Comparison of ENCODE assay signal across 12 cellular contexts in the genomic region with DNA sequence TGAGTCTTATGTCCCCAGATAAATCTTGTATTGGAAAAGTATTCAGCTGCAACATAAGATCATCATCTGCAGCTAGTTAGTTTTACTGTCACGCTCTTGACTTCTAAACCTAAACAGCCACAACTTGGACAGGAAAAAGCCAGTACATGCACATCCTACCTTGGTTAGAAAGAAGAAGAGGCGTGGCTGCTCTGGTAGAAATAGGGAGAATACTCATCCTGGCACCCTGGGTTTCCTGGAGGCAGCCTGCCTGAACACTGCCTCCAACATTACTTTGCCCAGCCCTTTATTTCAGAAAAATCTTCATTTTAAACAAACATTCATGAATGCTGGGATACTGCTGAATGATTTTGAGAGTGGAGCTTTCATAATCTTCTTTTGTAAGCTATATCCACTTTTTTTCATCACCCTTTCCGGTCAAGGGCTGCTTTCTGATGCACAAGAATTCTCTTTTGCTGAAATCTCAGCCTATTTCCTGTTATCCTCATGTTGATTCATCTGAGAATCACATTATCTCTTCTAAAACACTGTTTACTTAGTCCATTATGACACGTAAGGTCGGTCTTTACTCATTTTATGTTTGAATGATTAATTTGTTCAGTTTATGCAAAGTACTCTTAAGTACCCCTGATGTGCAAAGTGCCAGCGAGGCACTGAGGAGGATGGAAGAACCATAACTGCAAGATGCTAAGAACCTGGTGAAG. TPM values are rescaled to one million over a fixed set of nuclear protein-coding genes. Genes with fewer than 3 reads are reported as not detected.
A peak's percentile ranks its signal among the peaks of the same experiment; 100 is the strongest.
DNase-seq lines count a peak whose midpoint lies in the region; ATAC-seq and TF ChIP-seq lines count a peak whose summit lies in the region.
"Had no signal": no experiment of that assay in that cellular context is flagged by ENCODE, and none has a peak within 500 bp of the region (broad histone marks: within the 10 kb centered on the region; RNA-seq: fewer than 3 reads in every experiment).

No MANE protein-coding gene starts in this region.

- H3K4me2 ChIP-seq in mesenchymal stem cell (ENCODE audit: low read length, poor library complexity, severe bottlenecking), result no peak overlapping the region

- TF ChIP-seq CTCF in cardiac muscle cell (IDR thresholded peaks at IDR 0.05; ENCODE audit: low read depth, low read length) (no peak), upper lobe of left lung (IDR thresholded peaks at IDR 0.05) (no peak)

- H2BK120ac ChIP-seq in mesenchymal stem cell (ENCODE audit: low read depth, low read length), result peak overlapping the region; percentile 80

- H3K27me3 ChIP-seq in cardiac muscle cell, result no peaks in the 10 kb centered on the region
- no peaks in the 10 kb centered on the region for H3K27me3 ChIP-seq in mesenchymal stem cell (ENCODE audit: control insufficient read depth in 1 of 2, insufficient read depth in 1 of 2, low read length in 2 of 2)
- no peaks in the 10 kb centered on the region for H3K27me3 ChIP-seq in upper lobe of left lung

- peak overlapping the region; percentile 21 for H2BK5ac ChIP-seq in mesenchymal stem cell (ENCODE audit: low read depth, low read length, poor library complexity, severe bottlenecking)

- DNase-seq in cardiac muscle cell (ENCODE audit: low read depth in 1 of 2, low spot score in 1 of 2), result peak in 1 of 2 donors; percentile 63
- no peak for DNase-seq in Right ventricle myocardium inferior (ENCODE audit: missing footprints)
- peak; percentile 49 for DNase-seq in dedifferentiated amniotic fluid mesenchymal stem cell (ENCODE audit: extremely low spot score)
- peak; percentile 78 for DNase-seq in mesenchymal stem cell
- DNase-seq in upper lobe of left lung, result no peak
- no peak for DNase-seq in NAMALWA (ENCODE audit: low spot score)
- DNase-seq in NCI-H1092 (lab: John Stamatoyannopoulos, UW), result no peak
- no peak for DNase-seq in DMS53 treated with DMSO at 0.1 percent for 48 hours (lab: John Stamatoyannopoulos, UW; ENCODE audit: unreplicated experiment)
- DNase-seq: activated CD8-positive, alpha-beta memory T cell treated with anti-CD3 and anti-CD28 coated beads, Interleukin-2, amount 50 U/mL, for 4 hours; NCI-H510A; T-helper 17 cell had no signal

- 20% methylated on average over 6 of the region's 6 CpGs for WGBS in mesenchymal stem cell
- WGBS in upper lobe of left lung, 2 donors, result 57 to 62% methylated on average over 6 of the region's 6 CpGs

- H2BK12ac ChIP-seq in mesenchymal stem cell (ENCODE audit: low read length in 2 of 2), result peak overlapping the region; percentile 24 to 98

- H3K27ac ChIP-seq in cardiac muscle cell, result peak overlapping the region; percentile 71
- peak overlapping the region; percentile 85 for H3K27ac ChIP-seq in mesenchymal stem cell (ENCODE audit: low read length, poor library complexity, severe bottlenecking)
- peak overlapping the region; percentile 6 to 70 (median 40) for H3K27ac ChIP-seq in upper lobe of left lung
- H3K27ac ChIP-seq: thoracic aorta had no signal

- peak overlapping the region; percentile 77 for H4K91ac ChIP-seq in mesenchymal stem cell (ENCODE audit: low read length)

- H2AFZ ChIP-seq in mesenchymal stem cell (ENCODE audit: low read depth, low read length), result no peak overlapping the region

- peak overlapping the region; percentile 57 to 64 for H3K4ac ChIP-seq in mesenchymal stem cell (ENCODE audit: low read depth in 1 of 2, low read length in 2 of 2)

- H3K4me3 ChIP-seq in cardiac muscle cell, result no peak overlapping the region
- peak overlapping the region in 1 of 2 experiments; percentile 61 for H3K4me3 ChIP-seq in mesenchymal stem cell (ENCODE audit: insufficient read depth in 1 of 2, low read depth in 1 of 2, low read length in 2 of 2)
- no peak overlapping the region for H3K4me3 ChIP-seq in upper lobe of left lung
- H3K4me3 ChIP-seq: thoracic aorta had no signal

- TF ChIP-seq POLR2A in upper lobe of left lung (IDR thresholded peaks at IDR 0.05), result no peak

- peak overlapping the region; percentile 62 to 97 for H3K18ac ChIP-seq in mesenchymal stem cell (ENCODE audit: low read depth in 1 of 2, low read length in 2 of 2)

- H3K9ac ChIP-seq in mesenchymal stem cell (ENCODE audit: low read length), result peak overlapping the region; percentile 73

- no peak overlapping the region for H3K14ac ChIP-seq in mesenchymal stem cell (ENCODE audit: low read length in 2 of 2)

- H3K36me3 ChIP-seq in cardiac muscle cell (no peaks in the 10 kb centered on the region), mesenchymal stem cell (ENCODE audit: control insufficient read depth in 1 of 2, insufficient read depth in 2 of 2, low read depth in 1 of 2, low read length in 2 of 2) (peaks cover 7 to 11% of the 10 kb centered on the region in 2 experiments), upper lobe of left lung (peaks cover 0 to 9% (median 0%) of the 10 kb centered on the region in 4 donors)
- H3K36me3 ChIP-seq: thoracic aorta had no signal

- peaks cover 26% of the 10 kb centered on the region for H3K79me1 ChIP-seq in mesenchymal stem cell (replicated peaks; ENCODE audit: low read length, poor library complexity, severe bottlenecking)

- H3K9me3 ChIP-seq in cardiac muscle cell (ENCODE audit: low read depth), result no peaks in the 10 kb centered on the region
- peaks cover 3% of the 10 kb centered on the region for H3K9me3 ChIP-seq in mesenchymal stem cell (ENCODE audit: control insufficient read depth, low read length)
- peaks cover 0 to 11% (median 0%) of the 10 kb centered on the region in 4 donors for H3K9me3 ChIP-seq in upper lobe of left lung
- H3K9me3 ChIP-seq: thoracic aorta had no signal

- peak overlapping the region; percentile 44 for H2BK15ac ChIP-seq in mesenchymal stem cell (ENCODE audit: low read depth, poor library complexity, severe bottlenecking)

- ATAC-seq in Right ventricle myocardium inferior, result no peak
- ATAC-seq in upper lobe of left lung (ENCODE audit: low FRiP score in 2 of 2), result no peak
- ATAC-seq: T-helper 17 cell had no signal

- peak overlapping the region; percentile 83 for H4K8ac ChIP-seq in mesenchymal stem cell (ENCODE audit: low read length)

- peak overlapping the region; percentile 12 for H2AK5ac ChIP-seq in mesenchymal stem cell (ENCODE audit: low read length, severe bottlenecking)

- H3K23ac ChIP-seq in mesenchymal stem cell (ENCODE audit: low read length in 2 of 2), result peak overlapping the region in 1 of 2 experiments; percentile 64

- no peak for TF ChIP-seq EP300 in upper lobe of left lung (IDR thresholded peaks at IDR 0.05)

- H3K4me1 ChIP-seq in cardiac muscle cell (ENCODE audit: low read depth) (peaks cover 54% of the 10 kb centered on the region), mesenchymal stem cell (ENCODE audit: control insufficient read depth, insufficient read depth, low read depth, low read length) (peaks cover 16% of the 10 kb centered on the region), upper lobe of left lung (peaks cover 35 to 60% (median 50%) of the 10 kb centered on the region in 4 donors)

- intact Hi-C loops in Right ventricle myocardium inferior (cut with DNase I), result no loop called here

RNA-seq across cellular contexts. Expression of a gene that starts 55.2 kb away (rescaled TPM):
- 23.5 and 23.8 TPM in 2 replicates for total RNA-seq in cardiac muscle cell
- polyA plus RNA-seq in cardiac muscle cell, result 15.7 and 16.5 TPM in 2 replicates
- 36.4 TPM for total RNA-seq in Right ventricle myocardium inferior
- polyA plus RNA-seq in mesenchymal stem cell (2013, experiment 1 of 2), result 16.1 TPM
- 14.5 TPM for polyA plus RNA-seq in mesenchymal stem cell (2013, experiment 2 of 2)
- total RNA-seq in upper lobe of left lung, result 10 to 100 TPM; 43.6 to 76.5 (median 63.7) TPM
- total RNA-seq: T-helper 17 cell had no signal

Comparison
In these comparisons a context has a peak if more than half of its experiments do, and no peak if none do; other contexts are left out.
1. DNase-seq: peak in dedifferentiated amniotic fluid mesenchymal stem cell (single experiment) and mesenchymal stem cell (single experiment); none in Right ventricle myocardium inferior (single experiment), upper lobe of left lung (0 of 2), NAMALWA (single experiment), NCI-H1092 (single experiment) and DMS53 treated with DMSO at 0.1 percent for 48 hours (single experiment).
2. Peak in every context shown above with its lines, with median percentiles within 50 percentile points of each other: H3K27ac ChIP-seq.